Comparison of ENCODE assay signal across 13 cellular contexts in genomic region chr13:106104281-106104901, GRCh38.
DNase-seq lines count a peak whose midpoint lies in the region; ATAC-seq, FAIRE-seq and TF ChIP-seq lines count a peak whose summit lies in the region.
"Had no signal": no experiment of that assay in that cellular context is flagged by ENCODE, and none has a peak within 500 bp of the region (broad histone marks: within the 10 kb centered on the region; RNA-seq: fewer than 3 reads in every experiment).

No MANE protein-coding gene starts in this region.

- no peaks in the 10 kb centered on the region for H3K27me3 ChIP-seq in keratinocyte (ENCODE audit: control insufficient read depth, extremely low read depth, insufficient read depth, low read length)

- peak overlapping the region; percentile 12 for H3K4me2 ChIP-seq in keratinocyte (ENCODE audit: control insufficient read depth, extremely low read depth, insufficient read depth, low read depth, low read length)

- H3K4me1 ChIP-seq in keratinocyte (ENCODE audit: control insufficient read depth, extremely low read depth, insufficient read depth, low read length), result peaks cover 31% of the 10 kb centered on the region

- peak overlapping the region; percentile 39 for H3K27ac ChIP-seq in keratinocyte (ENCODE audit: control insufficient read depth, insufficient read depth, low read length)

- no peak overlapping the region for H3K9ac ChIP-seq in keratinocyte (ENCODE audit: control insufficient read depth, extremely low read depth, insufficient read depth, low read length)

- no peak for TF ChIP-seq CTCF in keratinocyte (optimal IDR thresholded peaks at IDR 0.05 in 1 of 3, IDR thresholded peaks at IDR 0.05 in 1 of 3, conservative IDR thresholded peaks at IDR 0.05 in 1 of 3; ENCODE audit: extremely low read depth in 1 of 3, insufficient read depth in 2 of 3, low read length in 3 of 3)

- DNase-seq in AG08395 (ENCODE audit: low spot score) (peak; percentile 86), LoVo (ENCODE audit: low spot score) (peak; percentile 90), astrocyte of the hippocampus (ENCODE audit: low read depth, low spot score) (peak; percentile 95), keratinocyte (ENCODE audit: low read depth, low spot score) (peak; percentile 64), 8988T (no peak), NCI-H526 (lab: John Stamatoyannopoulos, UW) (no peak)
- DNase-seq: activated CD8-positive, alpha-beta T cell treated with anti-CD3 and anti-CD28 coated beads for 36 hours; activated naive CD8-positive, alpha-beta T cell treated with anti-CD3 and anti-CD28 coated beads, Interleukin-2, amount 50 U/mL, for 24 hours; CD4-positive, CD25-positive, alpha-beta regulatory T cell; hypothalamus; NCI-H146 had no signal

- dilution Hi-C loops in keratinocyte (cut with MboI; ENCODE audit: extremely low pct_ligation_motif_present, low sequenced_read_pairs), result no loop called here

- H3K36me3 ChIP-seq in keratinocyte (ENCODE audit: control insufficient read depth in 2 of 2, extremely low read depth in 1 of 2, insufficient read depth in 2 of 2, low read length in 2 of 2), result no peaks in the 10 kb centered on the region

- FAIRE-seq in keratinocyte (lab: Jason Lieb, UNC), result peak; percentile 83

- H3K79me2 ChIP-seq in keratinocyte (ENCODE audit: control insufficient read depth, insufficient read depth, low read length), result no peaks in the 10 kb centered on the region

- H3K9me3 ChIP-seq in keratinocyte (ENCODE audit: control insufficient read depth, low read depth, low read length), result peaks cover 4% of the 10 kb centered on the region

- peak overlapping the region in 1 of 3 experiments; percentile 12 for H3K4me3 ChIP-seq in keratinocyte (ENCODE audit: control insufficient read depth in 2 of 3, extremely low read depth in 1 of 3, insufficient read depth in 2 of 3, low read depth in 1 of 3, low read length in 3 of 3)

- H2AFZ ChIP-seq in keratinocyte (ENCODE audit: control insufficient read depth, low read length), result no peak overlapping the region

- no peak for ATAC-seq in GM18868 (IDR thresholded peaks at IDR 0.05; ENCODE audit: unreplicated experiment)
- ATAC-seq in HG02623 (IDR thresholded peaks at IDR 0.05; ENCODE audit: unreplicated experiment), result no peak
- ATAC-seq: activated CD8-positive, alpha-beta T cell treated with anti-CD3 and anti-CD28 coated beads for 36 hours; activated naive CD8-positive, alpha-beta T cell treated with anti-CD3 and anti-CD28 coated beads, Interleukin-2, amount 50 U/mL, for 24 hours had no signal

- no peaks in the 10 kb centered on the region for H4K20me1 ChIP-seq in keratinocyte (ENCODE audit: control insufficient read depth, extremely low read depth, insufficient read depth, low read length)

- no peaks in the 10 kb centered on the region for H3K9me1 ChIP-seq in keratinocyte (ENCODE audit: control insufficient read depth, extremely low read depth, insufficient read depth, low read length)

Comparison
In these comparisons a context has a peak if more than half of its experiments do, and no peak if none do; other contexts are left out.
1. DNase-seq: peak in AG08395 (single experiment), LoVo (single experiment), astrocyte of the hippocampus (single experiment) and keratinocyte (single experiment); none in 8988T (single experiment) and NCI-H526 (0 of 2).